1 cellular context compared by ENCODE assay signal in genomic region chr5:32613050-32613672, GRCh38.
TF ChIP-seq lines count a peak whose summit lies in the region.

No MANE protein-coding gene starts in this region.

TF ChIP-seq in GM12878, 131 proteins besides CTCF, POLR2A, EP300 and RAD21 (continued from another document):
- TF ChIP-seq USF1 (IDR thresholded peaks at IDR 0.05; ENCODE audit: borderline replicate concordance, extremely low read length, insufficient read depth, low read depth, low read length) = no peak
